In the genomic region with DNA sequence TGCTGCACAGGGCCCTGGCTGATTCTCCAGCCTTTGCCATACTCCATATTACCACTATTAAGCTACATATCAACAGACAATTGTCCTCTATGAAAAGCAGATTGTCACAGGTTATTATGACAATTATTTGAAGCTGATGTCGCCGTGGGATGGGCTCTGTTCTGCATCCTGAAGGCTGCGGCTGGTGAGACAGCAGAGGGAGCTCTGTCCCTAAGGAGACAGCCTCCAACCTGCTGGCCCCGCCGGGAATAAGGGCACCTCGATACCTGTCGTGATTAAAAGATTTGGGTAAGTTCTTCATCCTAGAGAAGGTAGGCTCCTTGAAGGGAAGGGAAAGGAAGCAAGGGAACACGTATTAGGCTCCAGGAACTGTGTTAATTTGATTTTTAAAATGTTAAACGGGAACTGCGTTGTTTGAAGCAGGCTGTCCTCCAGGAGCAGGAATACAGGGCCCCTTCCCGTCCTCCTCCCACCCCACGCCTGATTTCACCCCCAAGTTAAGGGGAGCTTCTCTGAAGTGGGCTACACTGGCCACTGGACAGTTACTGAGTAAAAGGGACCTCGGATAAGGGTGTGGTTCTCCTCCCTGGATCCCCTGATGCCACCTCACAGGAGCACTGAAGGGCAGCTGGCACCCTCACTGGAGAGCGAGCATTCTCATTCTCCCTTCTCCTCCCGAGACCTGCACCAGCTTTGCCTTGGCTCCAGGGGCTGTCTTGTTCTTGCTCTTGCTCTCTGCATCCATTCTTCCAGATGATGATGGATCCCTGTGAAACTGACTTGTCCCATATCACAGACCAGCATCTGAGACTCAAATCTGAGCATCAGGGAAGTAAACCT, we compare ENCODE assay signal across 1 cellular context.
TF ChIP-seq lines count a peak whose summit lies in the region.

No MANE protein-coding gene starts in this region.

TF ChIP-seq in GM12878, 131 proteins besides CTCF, POLR2A, EP300 and RAD21:
- TF ChIP-seq, protein P1, sequence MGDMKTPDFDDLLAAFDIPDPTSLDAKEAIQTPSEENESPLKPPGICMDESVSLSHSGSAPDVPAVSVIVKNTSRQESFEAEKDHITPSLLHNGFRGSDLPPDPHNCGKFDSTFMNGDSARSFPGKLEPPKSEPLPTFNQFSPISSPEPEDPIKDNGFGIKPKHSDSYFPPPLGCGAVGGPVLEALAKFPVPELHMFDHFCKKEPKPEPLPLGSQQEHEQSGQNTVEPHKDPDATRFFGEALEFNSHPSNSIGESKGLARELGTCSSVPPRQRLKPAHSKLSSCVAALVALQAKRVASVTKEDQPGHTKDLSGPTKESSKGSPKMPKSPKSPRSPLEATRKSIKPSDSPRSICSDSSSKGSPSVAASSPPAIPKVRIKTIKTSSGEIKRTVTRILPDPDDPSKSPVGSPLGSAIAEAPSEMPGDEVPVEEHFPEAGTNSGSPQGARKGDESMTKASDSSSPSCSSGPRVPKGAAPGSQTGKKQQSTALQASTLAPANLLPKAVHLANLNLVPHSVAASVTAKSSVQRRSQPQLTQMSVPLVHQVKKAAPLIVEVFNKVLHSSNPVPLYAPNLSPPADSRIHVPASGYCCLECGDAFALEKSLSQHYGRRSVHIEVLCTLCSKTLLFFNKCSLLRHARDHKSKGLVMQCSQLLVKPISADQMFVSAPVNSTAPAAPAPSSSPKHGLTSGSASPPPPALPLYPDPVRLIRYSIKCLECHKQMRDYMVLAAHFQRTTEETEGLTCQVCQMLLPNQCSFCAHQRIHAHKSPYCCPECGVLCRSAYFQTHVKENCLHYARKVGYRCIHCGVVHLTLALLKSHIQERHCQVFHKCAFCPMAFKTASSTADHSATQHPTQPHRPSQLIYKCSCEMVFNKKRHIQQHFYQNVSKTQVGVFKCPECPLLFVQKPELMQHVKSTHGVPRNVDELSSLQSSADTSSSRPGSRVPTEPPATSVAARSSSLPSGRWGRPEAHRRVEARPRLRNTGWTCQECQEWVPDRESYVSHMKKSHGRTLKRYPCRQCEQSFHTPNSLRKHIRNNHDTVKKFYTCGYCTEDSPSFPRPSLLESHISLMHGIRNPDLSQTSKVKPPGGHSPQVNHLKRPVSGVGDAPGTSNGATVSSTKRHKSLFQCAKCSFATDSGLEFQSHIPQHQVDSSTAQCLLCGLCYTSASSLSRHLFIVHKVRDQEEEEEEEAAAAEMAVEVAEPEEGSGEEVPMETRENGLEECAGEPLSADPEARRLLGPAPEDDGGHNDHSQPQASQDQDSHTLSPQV (IDR thresholded peaks at IDR 0.05): no peak
- TF ChIP-seq SMC3 (IDR thresholded peaks at IDR 0.05; ENCODE audit: borderline replicate concordance, low read length): peak; percentile 47; the same call in 1 of the 2 replicates
TF ChIP-seq in GM12878: peak in this region for 1.
